Comparison of ENCODE assay signal across 4 cellular contexts in the genomic region with DNA sequence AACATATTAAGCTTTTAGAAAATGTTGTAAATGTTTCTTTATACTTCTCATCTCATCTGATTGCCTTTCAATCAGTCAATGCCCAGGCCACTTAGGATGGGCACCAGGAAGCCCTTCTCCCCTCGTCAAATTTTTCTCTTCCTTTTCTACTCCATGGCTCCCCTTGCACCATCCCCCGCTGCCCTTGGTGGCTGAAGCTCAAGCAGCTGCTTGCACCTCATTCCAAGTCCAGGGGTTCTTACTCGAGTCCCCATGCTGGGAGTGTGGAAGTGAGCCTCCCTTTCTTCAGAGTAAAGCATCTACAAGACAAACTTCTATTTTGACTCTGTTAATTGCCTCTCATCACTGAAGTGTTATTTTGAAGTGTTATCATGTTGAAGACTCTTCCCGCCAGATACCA. TPM values are rescaled to one million over a fixed set of nuclear protein-coding genes. Genes with fewer than 3 reads are reported as not detected.
"Had no signal": no experiment of that assay in that cellular context is flagged by ENCODE, and none has a peak within 500 bp of the region (broad histone marks: within the 10 kb centered on the region; RNA-seq: fewer than 3 reads in every experiment).

No MANE protein-coding gene starts in this region.

- DNase-seq: GDM1, GF-D8 had no signal

- ATAC-seq: GM12878 had no signal

- H3K4me3 ChIP-seq: GM12878 had no signal

RNA-seq across cellular contexts. Expression of a gene that starts 39.7 kb away (rescaled TPM):
- total RNA-seq: G401, GM12878 had no signal
- polyA plus RNA-seq: GM12878 had no signal
